ENCODE assay signal across 7 cellular contexts in the genomic region with DNA sequence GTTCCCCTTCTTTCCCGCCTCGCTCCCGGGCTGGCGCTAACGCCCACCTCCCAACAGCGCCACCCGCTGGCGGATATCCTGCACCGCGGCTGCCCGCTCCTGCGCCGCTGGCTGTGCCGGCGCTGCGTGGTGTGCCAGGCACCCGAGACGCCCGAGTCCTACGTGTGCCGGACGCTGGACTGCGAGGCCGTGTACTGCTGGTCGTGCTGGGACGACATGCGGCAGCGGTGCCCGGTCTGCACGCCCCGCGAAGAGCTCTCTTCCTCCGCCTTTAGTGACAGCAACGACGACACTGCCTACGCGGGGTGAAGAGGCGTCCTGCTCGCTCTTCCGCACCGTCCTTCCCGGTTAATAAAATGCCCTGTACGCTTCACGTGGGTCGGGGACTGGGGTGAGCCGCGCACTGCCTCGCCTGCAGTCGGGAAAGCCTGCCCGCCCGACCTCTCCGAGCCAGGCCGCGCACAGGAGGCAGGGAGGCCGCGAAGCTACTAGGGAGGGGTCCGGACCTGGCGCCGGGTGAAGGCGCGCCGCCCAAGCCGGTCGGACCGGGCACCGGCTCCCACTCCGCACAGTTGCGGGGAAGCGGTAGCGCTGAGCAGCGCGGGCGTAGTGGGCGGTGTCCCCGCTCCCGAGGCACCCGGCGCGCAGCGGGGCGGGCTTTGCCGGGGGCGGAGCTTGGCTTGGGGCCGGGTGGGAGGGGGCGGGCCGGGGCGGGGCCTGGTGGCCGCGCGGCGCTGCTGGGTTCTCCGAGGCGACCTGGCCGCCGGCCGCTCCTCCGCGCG. TPM values are rescaled to one million over a fixed set of nuclear protein-coding genes. Genes with fewer than 3 reads are reported as not detected.
DNase-seq lines count a peak whose midpoint lies in the region; ATAC-seq, FAIRE-seq and TF ChIP-seq lines count a peak whose summit lies in the region.

A gene with protein sequence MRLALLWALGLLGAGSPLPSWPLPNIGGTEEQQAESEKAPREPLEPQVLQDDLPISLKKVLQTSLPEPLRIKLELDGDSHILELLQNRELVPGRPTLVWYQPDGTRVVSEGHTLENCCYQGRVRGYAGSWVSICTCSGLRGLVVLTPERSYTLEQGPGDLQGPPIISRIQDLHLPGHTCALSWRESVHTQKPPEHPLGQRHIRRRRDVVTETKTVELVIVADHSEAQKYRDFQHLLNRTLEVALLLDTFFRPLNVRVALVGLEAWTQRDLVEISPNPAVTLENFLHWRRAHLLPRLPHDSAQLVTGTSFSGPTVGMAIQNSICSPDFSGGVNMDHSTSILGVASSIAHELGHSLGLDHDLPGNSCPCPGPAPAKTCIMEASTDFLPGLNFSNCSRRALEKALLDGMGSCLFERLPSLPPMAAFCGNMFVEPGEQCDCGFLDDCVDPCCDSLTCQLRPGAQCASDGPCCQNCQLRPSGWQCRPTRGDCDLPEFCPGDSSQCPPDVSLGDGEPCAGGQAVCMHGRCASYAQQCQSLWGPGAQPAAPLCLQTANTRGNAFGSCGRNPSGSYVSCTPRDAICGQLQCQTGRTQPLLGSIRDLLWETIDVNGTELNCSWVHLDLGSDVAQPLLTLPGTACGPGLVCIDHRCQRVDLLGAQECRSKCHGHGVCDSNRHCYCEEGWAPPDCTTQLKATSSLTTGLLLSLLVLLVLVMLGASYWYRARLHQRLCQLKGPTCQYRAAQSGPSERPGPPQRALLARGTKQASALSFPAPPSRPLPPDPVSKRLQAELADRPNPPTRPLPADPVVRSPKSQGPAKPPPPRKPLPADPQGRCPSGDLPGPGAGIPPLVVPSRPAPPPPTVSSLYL (plus strand): TSS at position 757 of the 782 bp plus-strand sequence. CDS start 71 bp downstream, outside the sequence.

- no peaks in the 10 kb centered on the region for H3K36me3 Mint-ChIP-seq in activated B cell treated with CpG ODN at 0.5 μM for 24 hours (ENCODE audit: low read depth)

- H3K27me3 Mint-ChIP-seq in activated B cell treated with CpG ODN at 0.5 μM for 24 hours: no peaks in the 10 kb centered on the region

- CTCF ChIA-PET in activated B cell treated with CpG ODN at 0.5 μM for 24 hours (lab: Charles Lee): interaction anchor here (0.6 to 3.1 kb wide), 18 partner anchors 10 to 491 kb away, joined by 3 to 37 read pairs (median 3); partner anchors contain the start of genes EFNA4, KCNN3, KRTCAP2 and PBXIP1

- H3K9me3 Mint-ChIP-seq in activated B cell treated with CpG ODN at 0.5 μM for 24 hours: no peaks in the 10 kb centered on the region

- peak within 1 kb of the TSS; percentile 84 for H3K9ac ChIP-seq in keratinocyte (ENCODE audit: control insufficient read depth, extremely low read depth, insufficient read depth, low read length)

- peak within 1 kb of the TSS; percentile 86 for H3K4me3 Mint-ChIP-seq in activated B cell treated with CpG ODN at 0.5 μM for 24 hours

- no peak within 1 kb of the TSS for H3K27ac Mint-ChIP-seq in activated B cell treated with CpG ODN at 0.5 μM for 24 hours

- H3K27me3 ChIP-seq in keratinocyte (ENCODE audit: control insufficient read depth, extremely low read depth, insufficient read depth, low read length): no peaks in the 10 kb centered on the region

- H3K79me2 ChIP-seq in keratinocyte (ENCODE audit: control insufficient read depth, insufficient read depth, low read length): peaks cover 29% of the 10 kb centered on the region

- ATAC-seq in HG02884 (IDR thresholded peaks at IDR 0.05; ENCODE audit: unreplicated experiment): peak; percentile 54
- peak; percentile 83 for ATAC-seq in activated B cell treated with CpG ODN at 0.5 μM for 24 hours (ENCODE audit: low read depth)

- in situ Hi-C loops in GM13977 (cut with MboI; ENCODE audit: low pct_unique_long_range_greater_than_20kb, low sequenced_read_pairs, unreplicated experiment): loop anchor here (25.0 kb wide), 1 partner anchor 388 kb away; no protein-coding TSS in a partner anchor

- peaks cover 28% of the 10 kb centered on the region for H3K4me1 ChIP-seq in keratinocyte (ENCODE audit: control insufficient read depth, extremely low read depth, insufficient read depth, low read length)

- intact Hi-C loops in activated B cell treated with CpG ODN at 0.5 μM for 24 hours (cut with micrococcal nuclease): loop anchor here (1.0 to 2.0 kb wide), 5 partner anchors 11 to 122 kb away; partner anchors contain the start of genes KRTCAP2, PYGO2, TRIM46 and ZBTB7B

- dilution Hi-C loops in keratinocyte (cut with MboI; ENCODE audit: extremely low pct_ligation_motif_present, low sequenced_read_pairs): no loop called here

- DNase-seq in GM13977 (ENCODE audit: low spot score) (peak; percentile 99), NCI-H2171 (lab: John Stamatoyannopoulos, UW) (peak; percentile 54), activated B cell treated with CpG ODN at 0.5 μM for 24 hours (peak; percentile 78), keratinocyte (ENCODE audit: low read depth, low spot score) (no peak)
- peak; percentile 73 for DNase-seq in central memory CD4-positive, alpha-beta T cell
- peak; percentile 68 to 72 for DNase-seq in stimulated activated CD4-positive, alpha-beta T cell treated with anti-CD3 and anti-CD28 coated beads, Interleukin-15, amount 100 ng/mL, for 1 hour (ENCODE audit: low read depth in 1 of 2, low spot score in 1 of 2)

- no peak for FAIRE-seq in keratinocyte (lab: Jason Lieb, UNC)

- H3K4me2 ChIP-seq in keratinocyte (ENCODE audit: control insufficient read depth, extremely low read depth, insufficient read depth, low read depth, low read length): peak within 1 kb of the TSS; percentile 98

- no peaks in the 10 kb centered on the region for H3K9me1 ChIP-seq in keratinocyte (ENCODE audit: control insufficient read depth, extremely low read depth, insufficient read depth, low read length)

- H2AFZ ChIP-seq in keratinocyte (ENCODE audit: control insufficient read depth, low read length): peak within 1 kb of the TSS; percentile 94

- peak within 1 kb of the TSS; percentile 75 to 93 (median 91) for H3K4me3 ChIP-seq in keratinocyte (ENCODE audit: control insufficient read depth in 2 of 3, extremely low read depth in 1 of 3, insufficient read depth in 2 of 3, low read depth in 1 of 3, low read length in 3 of 3)

- peak within 1 kb of the TSS; percentile 77 for H3K27ac ChIP-seq in keratinocyte (ENCODE audit: control insufficient read depth, insufficient read depth, low read length)

- POLR2A ChIA-PET in activated B cell treated with CpG ODN at 0.5 μM for 24 hours (lab: Charles Lee): interaction anchor here (0.5 to 1.6 kb wide), 13 partner anchors 11 to 932 kb away, joined by 3 to 12 read pairs (median 3); partner anchors contain the start of genes EFNA3, EFNA4, FLAD1 and KRTCAP2

- peaks cover 4 to 9% of the 10 kb centered on the region in 2 experiments for H3K36me3 ChIP-seq in keratinocyte (ENCODE audit: control insufficient read depth in 2 of 2, extremely low read depth in 1 of 2, insufficient read depth in 2 of 2, low read length in 2 of 2)

- peaks cover 22% of the 10 kb centered on the region for H3K4me1 Mint-ChIP-seq in activated B cell treated with CpG ODN at 0.5 μM for 24 hours

- no peaks in the 10 kb centered on the region for H4K20me1 ChIP-seq in keratinocyte (ENCODE audit: control insufficient read depth, extremely low read depth, insufficient read depth, low read length)

- H3K9me3 ChIP-seq in keratinocyte (ENCODE audit: control insufficient read depth, low read depth, low read length): no peaks in the 10 kb centered on the region

- TF ChIP-seq CTCF in GM13977 (IDR thresholded peaks at IDR 0.05; ENCODE audit: extremely low read depth, insufficient read depth, missing control alignments): peak; percentile 98
- peak; percentile 56 for TF ChIP-seq CTCF in activated B cell treated with CpG ODN at 0.5 μM for 24 hours (IDR thresholded peaks at IDR 0.05)
- peak in 2 of 3 experiments; percentile 91 to 96 for TF ChIP-seq CTCF in keratinocyte (optimal IDR thresholded peaks at IDR 0.05 in 1 of 3, IDR thresholded peaks at IDR 0.05 in 1 of 3, conservative IDR thresholded peaks at IDR 0.05 in 1 of 3; ENCODE audit: extremely low read depth in 1 of 3, insufficient read depth in 2 of 3, low read length in 3 of 3)

RNA-seq across cellular contexts. Expression of the gene that starts here (rescaled TPM):
- total RNA-seq in activated B cell treated with CpG ODN at 0.5 μM for 24 hours: 11.3 and 13.7 TPM in 2 replicates
- 130 to 280 TPM (median 131 TPM) in 3 replicates for polyA plus RNA-seq in keratinocyte
- polyA plus RNA-seq in keratinocyte (2011; ENCODE audit: low read depth): 106 TPM
- 98.3 and 169 TPM in 2 replicates for polyA plus RNA-seq in keratinocyte (2011; cell fraction: cytosol; rRNA removed)
- 313 and 412 TPM in 2 replicates for polyA plus RNA-seq in keratinocyte (2011; cell fraction: nucleus; rRNA removed)
- 166 and 194 TPM in 2 replicates for polyA plus RNA-seq in keratinocyte (2012; ENCODE audit: low replicate concordance)
- 269 to 455 TPM (median 448 TPM) in 3 replicates for polyA minus RNA-seq in keratinocyte
- polyA minus RNA-seq in keratinocyte (2011; cell fraction: cytosol; rRNA and poly(A)+ RNA removed): 471 TPM
- polyA minus RNA-seq in keratinocyte (2011; cell fraction: nucleus; rRNA and poly(A)+ RNA removed): 347 and 394 TPM in 2 replicates
